In the genomic region with DNA sequence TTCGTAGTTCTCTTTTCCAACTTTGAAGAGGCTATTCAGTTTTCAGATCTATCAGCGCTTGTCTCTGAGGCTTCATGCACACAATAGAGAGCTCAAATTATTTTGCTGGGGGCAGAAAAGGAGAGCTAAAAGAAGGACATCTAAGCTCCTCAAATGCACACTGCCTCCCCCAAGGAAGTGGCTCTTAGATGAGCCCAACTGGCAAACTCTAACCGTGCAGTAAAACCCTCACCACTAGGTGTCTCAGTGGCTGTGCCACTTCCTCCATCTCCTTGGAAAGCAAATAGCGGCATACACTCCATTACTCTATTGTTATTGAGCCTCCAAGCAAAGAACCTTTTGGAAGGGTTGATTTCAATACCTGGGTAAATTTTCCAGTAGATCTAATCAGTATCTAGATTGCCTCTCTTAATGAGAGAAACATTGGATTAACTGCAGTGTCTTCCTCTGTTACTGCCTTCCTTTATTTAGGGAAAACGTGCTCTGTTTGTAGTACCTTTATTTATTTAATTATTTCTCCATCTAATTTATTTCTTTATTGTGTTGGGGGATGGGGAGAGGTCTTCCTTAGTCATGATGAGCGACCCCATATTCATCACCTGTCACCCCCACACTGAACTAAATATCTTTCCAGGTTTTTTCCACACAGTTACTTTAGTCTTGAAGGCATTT, we compare ENCODE assay signal across 8 cellular contexts. TPM values are rescaled to one million over a fixed set of nuclear protein-coding genes. Genes with fewer than 3 reads are reported as not detected.
DNase-seq lines count a peak whose midpoint lies in the region; ATAC-seq and TF ChIP-seq lines count a peak whose summit lies in the region.

No MANE protein-coding gene starts in this region.

- H3K9me2 ChIP-seq in neural cell (ENCODE audit: insufficient read depth, low read length) = no peaks in the 10 kb centered on the region

- H3K27me3 ChIP-seq in Panc1 (ENCODE audit: control insufficient read depth, insufficient read depth, low read length) (no peaks in the 10 kb centered on the region), neural cell (ENCODE audit: insufficient read depth, low read depth, low read length) (no peaks in the 10 kb centered on the region), stomach (no peaks in the 10 kb centered on the region)

- TF ChIP-seq CTCF in Panc1 (IDR thresholded peaks at IDR 0.05) = peak; percentile 91
- TF ChIP-seq CTCF in fibroblast of pulmonary artery (IDR thresholded peaks at IDR 0.05; ENCODE audit: low read length, missing control alignments) = peak; percentile 99
- peak; percentile 92 for TF ChIP-seq CTCF in neural cell (IDR thresholded peaks at IDR 0.05; ENCODE audit: poor library complexity, severe bottlenecking)
- TF ChIP-seq CTCF in stomach (IDR thresholded peaks at IDR 0.05) = peak in 5 of 7 experiments; percentile 67 to 86 (median 79)

- H3K27ac ChIP-seq in Panc1 (ENCODE audit: low read length) (no peak overlapping the region; the same call in 1 of the 2 replicates), neural cell (ENCODE audit: low read length) (peak overlapping the region; percentile 84), stomach (no peak overlapping the region)

- CTCF ChIA-PET in Panc1 (lab: Charles Lee) = interaction anchor here (0.7 kb wide), 3 partner anchors 9 to 173 kb away, joined by 3 to 4 read pairs (median 4); no protein-coding TSS in a partner anchor

- no peak for TF ChIP-seq POLR2A in stomach (IDR thresholded peaks at IDR 0.05)

- no peaks in the 10 kb centered on the region for H3K36me3 Mint-ChIP-seq in activated T-cell treated with anti-CD3 and anti-CD28 coated beads, Interleukin-2, amount 50 U/mL, for 72 hours (ENCODE audit: insufficient read depth in 2 of 2)

- H3K27ac Mint-ChIP-seq in activated T-cell treated with anti-CD3 and anti-CD28 coated beads, Interleukin-2, amount 50 U/mL, for 72 hours = no peak overlapping the region

- in situ Hi-C loops in Panc1 (cut with HindIII; ENCODE audit: low pct_unique_long_range_greater_than_20kb, low sequenced_read_pairs) = no loop called here

- TF ChIP-seq RAD21 in neural cell (conservative IDR thresholded peaks at IDR 0.05) = peak; percentile 79

- intact Hi-C loops in Panc1 (cut with micrococcal nuclease; ENCODE audit: unreplicated experiment) = loop anchor here (5.0 to 10.0 kb wide), 2 partner anchors 63 to 95 kb away; a partner anchor contains a TSS
- intact Hi-C loops in stomach (cut with DNase I; ENCODE audit: low total_unique reads) = loop anchor here (5.0 kb wide), 1 partner anchor 95 kb away; no protein-coding TSS in a partner anchor

- H3K27me3 Mint-ChIP-seq in activated T-cell treated with anti-CD3 and anti-CD28 coated beads, Interleukin-2, amount 50 U/mL, for 72 hours (ENCODE audit: low read depth) = no peaks in the 10 kb centered on the region

- WGBS in stomach, 5 donors = 21 to 26% (median 26%) methylated on average over 6 of the region's 6 CpGs

- H3K79me2 ChIP-seq in neural cell (replicated peaks; ENCODE audit: insufficient read depth, low read length) = no peaks in the 10 kb centered on the region

- no peaks in the 10 kb centered on the region for H3K36me3 ChIP-seq in Panc1 (ENCODE audit: control insufficient read depth, insufficient read depth, low read length)
- no peaks in the 10 kb centered on the region for H3K36me3 ChIP-seq in neural cell (ENCODE audit: insufficient read depth, low read length)
- H3K36me3 ChIP-seq in stomach = no peaks in the 10 kb centered on the region

- H3K4me2 ChIP-seq in neural cell (ENCODE audit: low read length) = peak overlapping the region; percentile 73

- H3K4me3 ChIP-seq in Panc1 (ENCODE audit: low read depth in 2 of 2, low read length in 2 of 2) (no peak overlapping the region), fibroblast of pulmonary artery (replicated peaks; ENCODE audit: low read depth, low read length) (no peak overlapping the region), neural cell (ENCODE audit: low read length) (peak overlapping the region; percentile 47), stomach (no peak overlapping the region)

- POLR2A ChIA-PET in Panc1 (lab: Charles Lee) = no interaction called here

- TF ChIP-seq EP300 in neural cell (conservative IDR thresholded peaks at IDR 0.05; ENCODE audit: poor library complexity, severe bottlenecking) (peak; percentile 52), stomach (IDR thresholded peaks at IDR 0.05) (no peak)

- H3K4me1 Mint-ChIP-seq in activated T-cell treated with anti-CD3 and anti-CD28 coated beads, Interleukin-2, amount 50 U/mL, for 72 hours (ENCODE audit: low read depth) = peaks cover 5% of the 10 kb centered on the region

- no peaks in the 10 kb centered on the region for H3K9me3 Mint-ChIP-seq in activated T-cell treated with anti-CD3 and anti-CD28 coated beads, Interleukin-2, amount 50 U/mL, for 72 hours

- DNase-seq in AML-193 (lab: John Stamatoyannopoulos, UW) = peak; percentile 80 to 82
- peak; percentile 83 for DNase-seq in LHCN-M2 (ENCODE audit: low read depth)
- peak; percentile 78 for DNase-seq in Panc1 (ENCODE audit: low read depth, low spot score)
- peak; percentile 71 to 74 for DNase-seq in activated T-cell treated with anti-CD3 and anti-CD28 coated beads, Interleukin-2, amount 50 U/mL, for 72 hours
- peak; percentile 91 for DNase-seq in fibroblast of pulmonary artery (ENCODE audit: low read depth)
- DNase-seq in stomach = peak; percentile 71

- H3K4me1 ChIP-seq in Panc1 (ENCODE audit: control insufficient read depth, insufficient read depth, low read length) (no peaks in the 10 kb centered on the region), stomach (peaks cover 0 to 8% (median 3%) of the 10 kb centered on the region in 4 donors)

- H3K9me3 ChIP-seq in Panc1 (ENCODE audit: control insufficient read depth, insufficient read depth, low read depth, low read length) (no peaks in the 10 kb centered on the region), neural cell (ENCODE audit: low read length) (no peaks in the 10 kb centered on the region), stomach (no peaks in the 10 kb centered on the region)

- H3F3A ChIP-seq in neural cell (ENCODE audit: insufficient read depth, low read length, poor library complexity, severe bottlenecking) = no peaks in the 10 kb centered on the region

- no TSS peak for BruUV-seq in Panc1 (replicated peaks; lab: Mats Ljungman, UMichigan)

- peak overlapping the region; percentile 51 for H2AFZ ChIP-seq in neural cell (ENCODE audit: low read depth, low read length)

- H3K4me3 Mint-ChIP-seq in activated T-cell treated with anti-CD3 and anti-CD28 coated beads, Interleukin-2, amount 50 U/mL, for 72 hours = peak overlapping the region in 1 of 2 donors; percentile 59

- ATAC-seq in GM19452 (IDR thresholded peaks at IDR 0.05; ENCODE audit: unreplicated experiment) (peak; percentile 79), Panc1 (peak; percentile 100)
- ATAC-seq in activated T-cell treated with anti-CD3 and anti-CD28 coated beads, Interleukin-2, amount 50 U/mL, for 72 hours (replicated peaks in 1 of 2) = peak; percentile 98 to 99

- H4K20me1 ChIP-seq in neural cell (ENCODE audit: insufficient read depth) = no peaks in the 10 kb centered on the region

- peak overlapping the region; percentile 53 for H3K9ac ChIP-seq in neural cell (ENCODE audit: low read length)

TF ChIP-seq in neural cell, 6 proteins besides CTCF, POLR2A, EP300 and RAD21:
- TF ChIP-seq POLR2AphosphoS5 (IDR thresholded peaks at IDR 0.05) (peak; percentile 63), EZH2 (IDR thresholded peaks at IDR 0.05; ENCODE audit: borderline replicate concordance, insufficient read depth, low read length, poor library complexity, severe bottlenecking) (no peak), TAF1 (IDR thresholded peaks at IDR 0.05; ENCODE audit: low read depth) (no peak), MXI1 (conservative IDR thresholded peaks at IDR 0.05; ENCODE audit: poor library complexity, severe bottlenecking) (no peak), SMC3 (conservative IDR thresholded peaks at IDR 0.05; ENCODE audit: poor library complexity) (peak; percentile 82)
- TF ChIP-seq, protein P1, sequence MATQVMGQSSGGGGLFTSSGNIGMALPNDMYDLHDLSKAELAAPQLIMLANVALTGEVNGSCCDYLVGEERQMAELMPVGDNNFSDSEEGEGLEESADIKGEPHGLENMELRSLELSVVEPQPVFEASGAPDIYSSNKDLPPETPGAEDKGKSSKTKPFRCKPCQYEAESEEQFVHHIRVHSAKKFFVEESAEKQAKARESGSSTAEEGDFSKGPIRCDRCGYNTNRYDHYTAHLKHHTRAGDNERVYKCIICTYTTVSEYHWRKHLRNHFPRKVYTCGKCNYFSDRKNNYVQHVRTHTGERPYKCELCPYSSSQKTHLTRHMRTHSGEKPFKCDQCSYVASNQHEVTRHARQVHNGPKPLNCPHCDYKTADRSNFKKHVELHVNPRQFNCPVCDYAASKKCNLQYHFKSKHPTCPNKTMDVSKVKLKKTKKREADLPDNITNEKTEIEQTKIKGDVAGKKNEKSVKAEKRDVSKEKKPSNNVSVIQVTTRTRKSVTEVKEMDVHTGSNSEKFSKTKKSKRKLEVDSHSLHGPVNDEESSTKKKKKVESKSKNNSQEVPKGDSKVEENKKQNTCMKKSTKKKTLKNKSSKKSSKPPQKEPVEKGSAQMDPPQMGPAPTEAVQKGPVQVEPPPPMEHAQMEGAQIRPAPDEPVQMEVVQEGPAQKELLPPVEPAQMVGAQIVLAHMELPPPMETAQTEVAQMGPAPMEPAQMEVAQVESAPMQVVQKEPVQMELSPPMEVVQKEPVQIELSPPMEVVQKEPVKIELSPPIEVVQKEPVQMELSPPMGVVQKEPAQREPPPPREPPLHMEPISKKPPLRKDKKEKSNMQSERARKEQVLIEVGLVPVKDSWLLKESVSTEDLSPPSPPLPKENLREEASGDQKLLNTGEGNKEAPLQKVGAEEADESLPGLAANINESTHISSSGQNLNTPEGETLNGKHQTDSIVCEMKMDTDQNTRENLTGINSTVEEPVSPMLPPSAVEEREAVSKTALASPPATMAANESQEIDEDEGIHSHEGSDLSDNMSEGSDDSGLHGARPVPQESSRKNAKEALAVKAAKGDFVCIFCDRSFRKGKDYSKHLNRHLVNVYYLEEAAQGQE (IDR thresholded peaks at IDR 0.05; ENCODE audit: borderline replicate concordance) = peak; percentile 68
TF ChIP-seq in neural cell: peak in this region for 3.

RNA-seq across cellular contexts. Expression of a gene that starts 9.2 kb away (rescaled TPM):
- total RNA-seq in LHCN-M2 (2014; rRNA removed) (202 and 203 TPM in 2 replicates), Panc1 (2021; ENCODE audit: unreplicated experiment) (266 TPM), stomach (100 to 1,000 TPM; 201 to 523 (median 223) TPM)
- 131 TPM for polyA plus RNA-seq in LHCN-M2 (2012)
- polyA plus RNA-seq in Panc1 (2012; ENCODE audit: insufficient read length) = 210 TPM
- 100 to 1,000 TPM; 288 to 297 TPM for total RNA-seq in activated T-cell treated with anti-CD3 and anti-CD28 coated beads, Interleukin-2, amount 50 U/mL, for 72 hours
- polyA plus RNA-seq in neural cell (1,073 and 1,127 TPM in 2 replicates), stomach (100 to 1,000 TPM in 2 of 3 donors, 10 to 100 TPM in 1; 86.8 to 174 (median 158) TPM)
- 557 and 649 TPM in 2 replicates for polyA minus RNA-seq in neural cell
